ENCODE assay signal across 8 cellular contexts in genomic region chr22:40512426-40513136, GRCh38.
A peak's percentile ranks its signal among the peaks of the same experiment; 100 is the strongest.
DNase-seq lines count a peak whose midpoint lies in the region; ATAC-seq and TF ChIP-seq lines count a peak whose summit lies in the region.

No MANE protein-coding gene starts in this region.

- POLR2A ChIA-PET in AG04450 (lab: Yijun Ruan, JAX), result interaction anchor here (0.6 to 2.0 kb wide), 5 partner anchors 14 to 1202 kb away, joined by 3 to 10 read pairs (median 6); partner anchors contain the start of genes MRTFA, ST13 and XPNPEP3

- DNase-seq in AG04450 (ENCODE audit: low read depth, low spot score) (peak; percentile 93), NCI-H2171 treated with DMSO at 0.1 percent for 48 hours (lab: John Stamatoyannopoulos, UW) (peak; percentile 80), epithelial cell of proximal tubule (ENCODE audit: low read depth) (peak; percentile 95), myocyte (ENCODE audit: low read depth) (peak; percentile 90), cerebellar nuclear complex (lab: John Stamatoyannopoulos, UW) (no peak), HAP-1 (ENCODE audit: low spot score in 2 of 2) (no peak), HuH-7.5 (ENCODE audit: low spot score) (no peak)

- H3K4me3 ChIP-seq in AG04450 (ENCODE audit: low read depth, low read length), result no peak overlapping the region
- no peak overlapping the region for H3K4me3 ChIP-seq in epithelial cell of proximal tubule (ENCODE audit: low read depth, low read length)
- H3K4me3 ChIP-seq in HAP-1, result no peak overlapping the region

- TF ChIP-seq CTCF in AG04450 (IDR thresholded peaks at IDR 0.05; ENCODE audit: low read depth, low read length) (no peak), epithelial cell of proximal tubule (conservative IDR thresholded peaks at IDR 0.05; ENCODE audit: low read depth, low read length) (no peak)

- ATAC-seq in HG03045 (IDR thresholded peaks at IDR 0.05; ENCODE audit: unreplicated experiment), result no peak

- H3K9me3 ChIP-seq in AG04450 (ENCODE audit: control insufficient read depth, insufficient read depth, low read length) (no peaks in the 10 kb centered on the region), HAP-1 (no peaks in the 10 kb centered on the region)

- H3K4me1 ChIP-seq in HAP-1, result peaks cover 28% of the 10 kb centered on the region

- H3K36me3 ChIP-seq in HAP-1 (replicated peaks), result no peaks in the 10 kb centered on the region

- H3K27me3 ChIP-seq in AG04450 (ENCODE audit: control insufficient read depth, insufficient read depth, low read length) (no peaks in the 10 kb centered on the region), HAP-1 (ENCODE audit: low read depth) (no peaks in the 10 kb centered on the region)

- CTCF ChIA-PET in AG04450 (lab: Charles Lee), result interaction anchor here (0.6 to 1.9 kb wide), 9 partner anchors 12 to 171 kb away, joined by 3 to 11 read pairs (median 4); no protein-coding TSS in a partner anchor

- peak overlapping the region; percentile 72 for H3K27ac ChIP-seq in AG04450 (ENCODE audit: low read depth, low read length)

- in situ Hi-C loops in HAP-1 (cut with MboI; ENCODE audit: low sequenced_read_pairs), result no loop called here

Comparison
In these comparisons a context has a peak if more than half of its experiments do, and no peak if none do; other contexts are left out.
1. DNase-seq: peak in AG04450 (single experiment), NCI-H2171 treated with DMSO at 0.1 percent for 48 hours (single experiment), epithelial cell of proximal tubule (single experiment) and myocyte (single experiment); none in cerebellar nuclear complex (0 of 2), HAP-1 (0 of 2) and HuH-7.5 (single experiment).